8 cellular contexts compared by ENCODE assay signal in the genomic region with DNA sequence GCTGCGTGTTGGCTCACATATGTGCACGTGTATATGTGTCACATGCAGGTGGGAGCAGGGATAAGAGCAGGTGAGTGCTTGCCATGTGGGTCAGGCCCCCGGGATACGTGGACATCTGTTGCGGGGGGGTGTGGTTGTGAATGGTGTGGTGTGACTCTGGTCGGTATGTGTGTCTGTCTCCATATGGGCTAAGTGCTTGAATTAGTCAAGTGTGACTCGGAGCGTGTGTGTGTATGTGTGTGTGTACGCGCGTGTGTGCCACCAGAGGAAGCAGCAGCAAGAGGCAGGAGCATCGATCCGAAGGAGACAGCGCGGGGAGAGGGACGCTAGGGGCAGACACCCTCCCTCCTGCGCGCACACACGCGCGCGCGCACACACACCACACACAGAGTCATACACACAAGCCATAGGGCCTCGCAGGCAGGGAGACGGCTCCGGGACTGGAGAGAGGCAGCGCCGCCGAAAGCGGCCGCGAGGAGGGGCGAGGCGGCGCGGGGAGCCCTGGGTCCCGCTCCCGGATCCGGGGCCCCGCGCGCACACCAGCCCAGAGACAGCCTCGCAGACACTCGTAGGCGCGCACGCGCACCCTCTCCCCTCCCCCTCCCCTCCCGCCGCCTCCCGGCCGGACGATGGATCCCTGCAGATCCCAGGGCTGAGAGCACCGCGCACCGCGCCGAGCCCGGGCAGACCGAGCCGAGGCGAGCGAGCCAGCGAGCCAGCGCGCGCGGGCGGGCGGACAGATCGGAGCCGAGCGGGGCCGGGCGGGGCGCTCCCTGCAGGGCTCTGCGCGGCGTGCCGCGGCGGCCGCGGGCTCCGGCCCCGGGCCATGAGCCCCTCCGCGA. TPM values are rescaled to one million over a fixed set of nuclear protein-coding genes. Genes with fewer than 3 reads are reported as not detected.
A peak's percentile ranks its signal among the peaks of the same experiment; 100 is the strongest.
DNase-seq lines count a peak whose midpoint lies in the region; ATAC-seq lines count a peak whose summit lies in the region.

A gene (plus strand): TSS at position 597 of the 842 bp plus-strand sequence. CDS start 1,171 bp downstream, outside the sequence.

- ATAC-seq in Right ventricle myocardium inferior (peak; percentile 85), esophagus mucosa (peak; percentile 67)
- ATAC-seq in stimulated activated naive B cell treated with anti-CD40 and anti-IgM and Interleukin-4, amounts not matched to agents 10 μg/mL and 1 μg/mL and 100 μg/mL, for 72 hours (replicated peaks), result peak; percentile 67 to 71

- H3K4me1 ChIP-seq in mucosa of rectum (ENCODE audit: control insufficient read depth in 2 of 2, insufficient read depth in 2 of 2, low read length in 2 of 2), result peaks cover 6 to 12% of the 10 kb centered on the region in 2 donors

- peaks cover 65 to 71% of the 10 kb centered on the region in 2 donors for H3K27me3 Mint-ChIP-seq in stimulated activated naive B cell treated with anti-CD40 and anti-IgM and Interleukin-4, amounts not matched to agents 10 μg/mL and 1 μg/mL and 100 μg/mL, for 72 hours

- H3K36me3 Mint-ChIP-seq in stimulated activated naive B cell treated with anti-CD40 and anti-IgM and Interleukin-4, amounts not matched to agents 10 μg/mL and 1 μg/mL and 100 μg/mL, for 72 hours, result no peaks in the 10 kb centered on the region

- DNase-seq in Right ventricle myocardium inferior (ENCODE audit: missing footprints) (peak; percentile 83), cardiac septum (ENCODE audit: low spot score) (no peak), NCI-H748 (lab: John Stamatoyannopoulos, UW; ENCODE audit: unreplicated experiment) (peak; percentile 83), activated T-cell treated with anti-CD3 and anti-CD28 coated beads for 48 hours (ENCODE audit: low read depth) (peak; percentile 56), cortex of kidney (lab: John Stamatoyannopoulos, UW) (no peak)
- DNase-seq in stimulated activated naive B cell treated with anti-CD40 and anti-IgM and Interleukin-4, amounts not matched to agents 10 μg/mL and 1 μg/mL and 100 μg/mL, for 72 hours, result no peak

- H3K4me1 Mint-ChIP-seq in stimulated activated naive B cell treated with anti-CD40 and anti-IgM and Interleukin-4, amounts not matched to agents 10 μg/mL and 1 μg/mL and 100 μg/mL, for 72 hours, result peaks cover 19 to 23% of the 10 kb centered on the region in 2 donors

- H3K27ac ChIP-seq in mucosa of rectum (ENCODE audit: low read depth in 2 of 2, low read length in 2 of 2), result no peak within 1 kb of the TSS

- peak within 1 kb of the TSS; percentile 63 for H3K27ac Mint-ChIP-seq in stimulated activated naive B cell treated with anti-CD40 and anti-IgM and Interleukin-4, amounts not matched to agents 10 μg/mL and 1 μg/mL and 100 μg/mL, for 72 hours

- H3K9me3 Mint-ChIP-seq in stimulated activated naive B cell treated with anti-CD40 and anti-IgM and Interleukin-4, amounts not matched to agents 10 μg/mL and 1 μg/mL and 100 μg/mL, for 72 hours, result no peaks in the 10 kb centered on the region

- peaks cover 12 to 14% of the 10 kb centered on the region in 2 donors for H3K27me3 ChIP-seq in mucosa of rectum (ENCODE audit: control insufficient read depth in 2 of 2, insufficient read depth in 2 of 2, low read length in 2 of 2)

- intact Hi-C loops in Right ventricle myocardium inferior (cut with DNase I), result loop anchor here (1.0 to 2.0 kb wide), 3 partner anchors 82 to 190 kb away; no protein-coding TSS in a partner anchor
- intact Hi-C loops in cardiac septum (cut with DNase I), result loop anchor here (1.0 to 5.0 kb wide), 4 partner anchors 18 to 280 kb away; no protein-coding TSS in a partner anchor

- no peaks in the 10 kb centered on the region for H3K9me3 ChIP-seq in mucosa of rectum (ENCODE audit: control insufficient read depth in 2 of 2, low read length in 2 of 2)

- H3K4me3 ChIP-seq in mucosa of rectum (ENCODE audit: low read length in 2 of 2), result peak within 1 kb of the TSS; percentile 72 to 76

- H3K36me3 ChIP-seq in mucosa of rectum (ENCODE audit: control insufficient read depth in 2 of 2, insufficient read depth in 2 of 2, low read length in 2 of 2), result no peaks in the 10 kb centered on the region

- H3K9ac ChIP-seq in mucosa of rectum (ENCODE audit: low read depth in 1 of 2, low read length in 2 of 2), result peak within 1 kb of the TSS in 1 of 2 donors; percentile 14

- peak within 1 kb of the TSS; percentile 88 to 90 for H3K4me3 Mint-ChIP-seq in stimulated activated naive B cell treated with anti-CD40 and anti-IgM and Interleukin-4, amounts not matched to agents 10 μg/mL and 1 μg/mL and 100 μg/mL, for 72 hours

RNA-seq across cellular contexts. Expression of the gene that starts here (rescaled TPM):
- total RNA-seq in Right ventricle myocardium inferior (2.2 TPM), cardiac septum (0.30 TPM), esophagus mucosa (2.1 TPM)

Comparison
In these comparisons a context has a peak if more than half of its experiments do, and no peak if none do; other contexts are left out.
1. DNase-seq: peak in Right ventricle myocardium inferior (single experiment), NCI-H748 (single experiment) and activated T-cell treated with anti-CD3 and anti-CD28 coated beads for 48 hours (single experiment); none in cardiac septum (single experiment), stimulated activated naive B cell treated with anti-CD40 and anti-IgM and Interleukin-4, amounts not matched to agents 10 μg/mL and 1 μg/mL and 100 μg/mL, for 72 hours (single experiment) and cortex of kidney (single experiment).
2. Peak in every context shown above with its lines, with median percentiles within 50 percentile points of each other: ATAC-seq.